Comparison of ENCODE assay signal across 1 cellular context in genomic region chr5:39022151-39022550, GRCh38.
TF ChIP-seq lines count a peak whose summit lies in the region.

No MANE protein-coding gene starts in this region.

TF ChIP-seq in GM23338, 12 proteins besides CTCF, POLR2A, EP300 and RAD21 (continued from another document):
- TF ChIP-seq ZNF462 (CRISPR knock-in tag; IDR thresholded peaks at IDR 0.05) (no peak), NANOG (IDR thresholded peaks at IDR 0.05; ENCODE audit: borderline replicate concordance) (no peak), EZH2 (IDR thresholded peaks at IDR 0.05; ENCODE audit: low read depth, unreplicated experiment) (no peak), CREB1 (CRISPR knock-in tag; IDR thresholded peaks at IDR 0.05; ENCODE audit: low read depth) (no peak), POLR2AphosphoS5 (IDR thresholded peaks at IDR 0.05; ENCODE audit: low read depth) (no peak), EZH2phosphoT487 (IDR thresholded peaks at IDR 0.05; ENCODE audit: unreplicated experiment) (no peak), JUNB (IDR thresholded peaks at IDR 0.05; ENCODE audit: unreplicated experiment) (no peak)
TF ChIP-seq in GM23338: peak in this region for 0.
